In the genomic region with DNA sequence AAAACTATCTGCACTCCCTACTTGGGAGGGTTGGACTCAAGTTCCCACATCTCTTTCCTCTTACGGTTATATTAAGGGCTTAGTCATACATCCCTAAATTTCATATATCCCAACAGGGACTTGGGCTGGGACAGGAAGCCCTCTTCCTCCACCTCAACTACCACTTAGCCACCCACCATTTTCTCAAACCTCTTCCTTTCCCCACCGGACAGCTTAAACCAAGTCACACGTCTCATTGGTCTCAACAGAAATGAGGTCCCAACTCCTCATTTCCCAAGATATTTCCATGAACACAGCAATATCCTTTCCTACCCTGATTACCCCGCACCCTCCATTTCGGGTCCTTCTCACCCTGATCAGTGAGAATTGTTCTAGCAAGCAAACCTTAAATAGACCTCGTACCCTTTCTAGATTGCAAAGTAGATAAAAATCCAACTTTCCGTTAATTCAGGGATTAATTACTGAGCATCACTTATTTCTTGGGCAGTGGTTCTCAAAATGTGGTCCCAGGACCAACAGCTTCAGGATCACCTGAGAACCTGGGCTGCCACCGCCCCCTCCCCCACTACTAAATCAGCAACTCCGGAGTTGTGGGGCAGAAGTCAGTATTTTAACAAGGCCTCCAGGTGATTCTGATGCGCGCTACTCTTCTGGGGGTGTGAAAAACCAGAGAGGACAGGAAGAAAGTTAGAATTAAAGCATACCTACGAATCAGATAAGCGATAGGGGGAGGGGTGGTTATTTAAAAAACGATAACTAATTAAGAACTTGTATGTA, we compare ENCODE assay signal across 8 cellular contexts. TPM values are rescaled to one million over a fixed set of nuclear protein-coding genes. Genes with fewer than 3 reads are reported as not detected.
DNase-seq lines count a peak whose midpoint lies in the region; ATAC-seq lines count a peak whose summit lies in the region.

No MANE protein-coding gene starts in this region.

- H3K9me3 Mint-ChIP-seq in T-cell, result peaks cover 0 to 7% (median 0%) of the 10 kb centered on the region in 3 donors

- no peaks in the 10 kb centered on the region for H3K27me3 Mint-ChIP-seq in T-cell

- H3K27me3 ChIP-seq in effector memory CD4-positive, alpha-beta T cell (replicated peaks; ENCODE audit: control insufficient read depth, insufficient read depth, low read length, poor library complexity, severe bottlenecking), result no peaks in the 10 kb centered on the region

- no peaks in the 10 kb centered on the region for H3K36me3 ChIP-seq in effector memory CD4-positive, alpha-beta T cell (ENCODE audit: control insufficient read depth, insufficient read depth, low read length)
- peaks cover 32% of the 10 kb centered on the region for H3K36me3 ChIP-seq in mesodermal cell (ENCODE audit: control insufficient read depth, insufficient read depth, low read length)

- peak overlapping the region; percentile 93 to 98 for H3K27ac Mint-ChIP-seq in T-cell

- peaks cover 26% of the 10 kb centered on the region for H3K36me3 Mint-ChIP-seq in T-cell

- H3K4me1 Mint-ChIP-seq in T-cell, result peaks cover 52 to 64% (median 59%) of the 10 kb centered on the region in 3 donors

- DNase-seq in AG20443 (ENCODE audit: low spot score) (peak; percentile 25), T-cell (peak in 20 of 34 experiments; percentile 8 to 36 (median 24)), dedifferentiated amniotic fluid mesenchymal stem cell (ENCODE audit: extremely low spot score) (no peak)
- peak in 1 of 3 donors; percentile 14 for DNase-seq in effector memory CD4-positive, alpha-beta T cell

- POLR2A ChIA-PET in T-cell (lab: Charles Lee), result interaction anchor here (0.5 to 1.5 kb wide), 8 partner anchors 21 to 260 kb away, joined by 3 to 8 read pairs (median 3); a partner anchor contains a TSS

- H3K9me3 ChIP-seq in effector memory CD4-positive, alpha-beta T cell (ENCODE audit: control insufficient read depth, low read length), result no peaks in the 10 kb centered on the region
- H3K9me3 ChIP-seq in mesodermal cell (ENCODE audit: control insufficient read depth, low read length), result peaks cover 15% of the 10 kb centered on the region

- peak overlapping the region; percentile 93 to 99 (median 95) for H3K4me3 Mint-ChIP-seq in T-cell

- CTCF ChIA-PET in T-cell (lab: Charles Lee), result interaction anchor here in 1 of 2 donors (0.8 to 1.6 kb wide), 6 partner anchors 14 to 66 kb away, joined by 3 to 8 read pairs (median 4); a partner anchor contains a TSS

- H3K4me3 ChIP-seq in effector memory CD4-positive, alpha-beta T cell (ENCODE audit: insufficient read depth, low read depth, low read length, poor library complexity, severe bottlenecking), result peak overlapping the region; percentile 70
- H3K4me3 ChIP-seq in mesodermal cell (ENCODE audit: extremely low read depth, insufficient read depth, low read length, poor library complexity, severe bottlenecking), result peak overlapping the region; percentile 79

- H3K27ac ChIP-seq in effector memory CD4-positive, alpha-beta T cell (ENCODE audit: insufficient read depth, low read length, poor library complexity, severe bottlenecking), result peak overlapping the region; percentile 71
- H3K27ac ChIP-seq in mesodermal cell (ENCODE audit: low read depth, low read length, severe bottlenecking), result peak overlapping the region; percentile 66
- peak overlapping the region; percentile 63 for H3K27ac ChIP-seq in temporal lobe (ENCODE audit: low read depth, low read length)

- ATAC-seq in GM18909 (IDR thresholded peaks at IDR 0.05; ENCODE audit: poor library complexity, unreplicated experiment) (peak; percentile 29), HG03135 (IDR thresholded peaks at IDR 0.05; ENCODE audit: unreplicated experiment) (peak; percentile 35), T-cell (replicated peaks in 1 of 4) (peak; percentile 17 to 45 (median 36))

- H3K4me1 ChIP-seq in effector memory CD4-positive, alpha-beta T cell (ENCODE audit: control insufficient read depth, insufficient read depth, low read length, poor library complexity, severe bottlenecking), result peaks cover 6% of the 10 kb centered on the region
- H3K4me1 ChIP-seq in mesodermal cell (ENCODE audit: control insufficient read depth, insufficient read depth, low read length, poor library complexity, severe bottlenecking), result peaks cover 4% of the 10 kb centered on the region

- 49 to 63% methylated on average over 8 to 9 of the region's 14 CpGs for WGBS in mesodermal cell (ENCODE audit: insufficient coverage in 2 of 2), 2 experiments

RNA-seq across cellular contexts. Expression of a gene that starts 0.5 kb away (rescaled TPM):
- total RNA-seq in T-cell (10 to 100 TPM; 14.4 to 19.6 (median 16.2) TPM), temporal lobe (15.5 TPM)
- polyA plus RNA-seq in mesodermal cell (2013, experiment 1 of 2), result 11.7 TPM
- polyA plus RNA-seq in mesodermal cell (2013, experiment 2 of 2), result 12.9 TPM

RNA-seq across cellular contexts. Expression of a gene that starts 48.6 kb away (rescaled TPM):
- total RNA-seq in T-cell, result 10 to 100 TPM; 13.7 to 37.0 (median 33.1) TPM
- 16.4 TPM for polyA plus RNA-seq in mesodermal cell (2013, experiment 1 of 2)
- polyA plus RNA-seq in mesodermal cell (2013, experiment 2 of 2), result 15.5 TPM
- 35.9 TPM for total RNA-seq in temporal lobe

RNA-seq across cellular contexts. Expression of a gene that starts 54.7 kb away (rescaled TPM):
- total RNA-seq in T-cell (10 to 100 TPM; 63.1 to 75.7 (median 72.2) TPM), temporal lobe (66.6 TPM)
- 40.7 TPM for polyA plus RNA-seq in mesodermal cell (2013, experiment 1 of 2)
- polyA plus RNA-seq in mesodermal cell (2013, experiment 2 of 2), result 45.6 TPM
